In the genomic region with DNA sequence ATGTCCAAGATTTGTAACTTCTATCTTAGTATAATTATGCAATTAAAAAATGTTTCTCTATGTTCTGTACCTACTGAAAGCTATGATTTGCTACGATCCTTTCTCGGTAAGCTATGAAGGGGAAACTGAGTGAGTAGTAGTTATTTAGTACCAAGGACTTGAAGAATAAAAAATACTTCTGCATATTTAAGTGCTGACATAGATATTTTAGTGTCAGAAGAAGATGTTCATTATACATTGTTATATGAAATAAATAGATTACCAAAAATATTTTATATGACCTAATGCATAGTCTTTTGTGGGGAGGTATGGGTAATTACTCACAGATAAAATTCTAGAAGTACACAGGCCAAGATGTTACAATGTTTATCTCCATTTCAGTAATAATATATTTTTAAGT, we compare ENCODE assay signal across 3 cellular contexts.
TF ChIP-seq lines count a peak whose summit lies in the region.

No MANE protein-coding gene starts in this region.

TF ChIP-seq in A549, 52 proteins besides CTCF, POLR2A, EP300 and RAD21:
- TF ChIP-seq MAFK (IDR thresholded peaks at IDR 0.05; ENCODE audit: partially characterized antibody): peak; percentile 13
- TF ChIP-seq ESRRA (IDR thresholded peaks at IDR 0.05; ENCODE audit: borderline replicate concordance, low read length): no peak

TF ChIP-seq in IMR-90, 13 proteins besides CTCF, POLR2A, EP300 and RAD21:
- TF ChIP-seq SMC3 (IDR thresholded peaks at IDR 0.05; ENCODE audit: low read depth, low read length) (no peak), MAFK (IDR thresholded peaks at IDR 0.05; ENCODE audit: low read depth, low read length) (peak; percentile 71)

TF ChIP-seq in K562, 482 proteins besides CTCF, POLR2A, EP300 and RAD21:
- TF ChIP-seq SIN3B (IDR thresholded peaks at IDR 0.05; ENCODE audit: low read depth): no peak
- TF ChIP-seq, protein P1, sequence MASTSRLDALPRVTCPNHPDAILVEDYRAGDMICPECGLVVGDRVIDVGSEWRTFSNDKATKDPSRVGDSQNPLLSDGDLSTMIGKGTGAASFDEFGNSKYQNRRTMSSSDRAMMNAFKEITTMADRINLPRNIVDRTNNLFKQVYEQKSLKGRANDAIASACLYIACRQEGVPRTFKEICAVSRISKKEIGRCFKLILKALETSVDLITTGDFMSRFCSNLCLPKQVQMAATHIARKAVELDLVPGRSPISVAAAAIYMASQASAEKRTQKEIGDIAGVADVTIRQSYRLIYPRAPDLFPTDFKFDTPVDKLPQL (IDR thresholded peaks at IDR 0.05; ENCODE audit: extremely low read depth, insufficient read length): no peak
- 0 out of 2 replicates have a peak, but pooled peaks have one; percentile 7 for TF ChIP-seq ZNF316 (IDR thresholded peaks at IDR 0.05)
TF ChIP-seq in K562: peak in this region for 1.
